In genomic region chr16:24036614-24037013, GRCh38 we compare ENCODE assay signal across 8 cellular contexts.
DNase-seq lines count a peak whose midpoint lies in the region; ATAC-seq and TF ChIP-seq lines count a peak whose summit lies in the region.

No MANE protein-coding gene starts in this region.

- peak overlapping the region in 10 of 11 experiments; percentile 0 to 86 (median 70); a peak in 9 of 22 replicates for H3K4me2 ChIP-seq in BLaER1 treated with 17β-estradiol and CSF1 and Interleukin-3, amounts not matched to agents 10 nM and 100 nM
- no peak overlapping the region for H3K4me2 ChIP-seq in trophoblast cell (ENCODE audit: low read length)

- peaks cover 23 to 44% (median 39%) of the 10 kb centered on the region in 10 experiments for H3K4me1 ChIP-seq in BLaER1 treated with 17β-estradiol and CSF1 and Interleukin-3, amounts not matched to agents 10 nM and 100 nM
- H3K4me1 ChIP-seq in foreskin keratinocyte (no peaks in the 10 kb centered on the region), trophoblast cell (ENCODE audit: control insufficient read depth in 1 of 2, insufficient read depth in 2 of 2, low read length in 2 of 2) (no peaks in the 10 kb centered on the region)

- H4K8ac ChIP-seq in trophoblast cell (ENCODE audit: low read depth, low read length): no peak overlapping the region

- H2AFZ ChIP-seq in trophoblast cell (ENCODE audit: insufficient read depth, low read length, poor library complexity): no peak overlapping the region

- H3K27me3 ChIP-seq in BLaER1 treated with 17β-estradiol and CSF1 and Interleukin-3, amounts not matched to agents 10 nM and 100 nM: no peaks in the 10 kb centered on the region
- H3K27me3 ChIP-seq in foreskin keratinocyte (no peaks in the 10 kb centered on the region), trophoblast cell (ENCODE audit: insufficient read depth, low read length) (no peaks in the 10 kb centered on the region)

- H3K4me3 Mint-ChIP-seq in activated T-cell treated with anti-CD3 and anti-CD28 coated beads, Interleukin-2, amount 50 U/mL, for 72 hours: no peak overlapping the region

- no peak overlapping the region for H2BK120ac ChIP-seq in trophoblast cell (ENCODE audit: insufficient read depth, low read length, poor library complexity)

- H3K18ac ChIP-seq in trophoblast cell (ENCODE audit: low read length): no peak overlapping the region

- no peak overlapping the region for H3K9ac ChIP-seq in BLaER1 treated with 17β-estradiol and CSF1 and Interleukin-3, amounts not matched to agents 10 nM and 100 nM
- H3K9ac ChIP-seq in trophoblast cell (ENCODE audit: low read length): no peak overlapping the region

- no peaks in the 10 kb centered on the region for H3K79me1 ChIP-seq in trophoblast cell (ENCODE audit: low read length)

- no CpG with 5 or more reads among the region's 8 CpGs for WGBS in trophoblast cell (ENCODE audit: extremely low coverage, insufficient coverage, insufficient read length)

- peak; percentile 38 to 46 for ATAC-seq in activated T-cell treated with anti-CD3 and anti-CD28 coated beads, Interleukin-2, amount 50 U/mL, for 72 hours (replicated peaks in 1 of 2)
- ATAC-seq in foreskin keratinocyte (peak; percentile 72), GM18861 (IDR thresholded peaks at IDR 0.05; ENCODE audit: unreplicated experiment) (no peak)

- no peaks in the 10 kb centered on the region for H3K27me3 Mint-ChIP-seq in activated T-cell treated with anti-CD3 and anti-CD28 coated beads, Interleukin-2, amount 50 U/mL, for 72 hours (ENCODE audit: low read depth)

- H3K36me3 ChIP-seq in BLaER1 treated with 17β-estradiol and CSF1 and Interleukin-3, amounts not matched to agents 10 nM and 100 nM: peaks cover 0 to 76% (median 9%) of the 10 kb centered on the region in 11 experiments; a peak in 13 of 22 replicates
- H3K36me3 ChIP-seq in trophoblast cell (ENCODE audit: control insufficient read depth in 1 of 2, insufficient read depth in 2 of 2, low read length in 2 of 2): no peaks in the 10 kb centered on the region

- H2BK12ac ChIP-seq in trophoblast cell (ENCODE audit: low read length): no peak overlapping the region

- H3K23ac ChIP-seq in trophoblast cell (ENCODE audit: low read length): no peak overlapping the region

- H4K20me1 ChIP-seq in BLaER1 treated with 17β-estradiol and CSF1 and Interleukin-3, amounts not matched to agents 10 nM and 100 nM: peaks cover 0 to 75% (median 0%) of the 10 kb centered on the region in 11 experiments; a peak in 5 of 22 replicates

- no peak overlapping the region for H3K27ac ChIP-seq in BLaER1 treated with 17β-estradiol and CSF1 and Interleukin-3, amounts not matched to agents 10 nM and 100 nM
- no peak overlapping the region for H3K27ac ChIP-seq in foreskin keratinocyte
- H3K27ac ChIP-seq in trophoblast cell (ENCODE audit: low read depth, low read length): no peak overlapping the region

- DNase-seq in GM19238 (ENCODE audit: insufficient read length, low spot score) (peak; percentile 32), NCI-H82 treated with DMSO at 0.1 percent for 48 hours (lab: John Stamatoyannopoulos, UW; ENCODE audit: unreplicated experiment) (peak; percentile 27), foreskin keratinocyte (peak; percentile 3 to 26), trophoblast cell (peak; percentile 66 to 88), T1000 (lab: John Stamatoyannopoulos, UW) (no peak)
- peak; percentile 22 to 30 for DNase-seq in activated T-cell treated with anti-CD3 and anti-CD28 coated beads, Interleukin-2, amount 50 U/mL, for 72 hours

- H3K4ac ChIP-seq in trophoblast cell (ENCODE audit: low read depth, low read length): no peak overlapping the region

- no peak overlapping the region for H2AK5ac ChIP-seq in trophoblast cell (ENCODE audit: low read length)

- peaks cover 30% of the 10 kb centered on the region for H3K4me1 Mint-ChIP-seq in activated T-cell treated with anti-CD3 and anti-CD28 coated beads, Interleukin-2, amount 50 U/mL, for 72 hours (ENCODE audit: low read depth)

- H3K4me3 ChIP-seq in BLaER1 treated with 17β-estradiol and CSF1 and Interleukin-3, amounts not matched to agents 10 nM and 100 nM: no peak overlapping the region
- H3K4me3 ChIP-seq in trophoblast cell (ENCODE audit: low read depth, low read length): no peak overlapping the region

- H3K36me3 Mint-ChIP-seq in activated T-cell treated with anti-CD3 and anti-CD28 coated beads, Interleukin-2, amount 50 U/mL, for 72 hours (ENCODE audit: insufficient read depth in 2 of 2): peaks cover 7 to 14% of the 10 kb centered on the region in 2 donors

- H3K79me2 ChIP-seq in trophoblast cell (ENCODE audit: control insufficient read depth, insufficient read depth, low read length, poor library complexity): no peaks in the 10 kb centered on the region

- no peak overlapping the region for H3K14ac ChIP-seq in trophoblast cell (ENCODE audit: low read length)

- H3K9me3 Mint-ChIP-seq in activated T-cell treated with anti-CD3 and anti-CD28 coated beads, Interleukin-2, amount 50 U/mL, for 72 hours: no peaks in the 10 kb centered on the region

- TF ChIP-seq CTCF in foreskin keratinocyte (conservative IDR thresholded peaks at IDR 0.05): peak; percentile 76

- no peak overlapping the region for H2BK5ac ChIP-seq in trophoblast cell (ENCODE audit: low read depth, low read length, poor library complexity)

- no peak overlapping the region for H4K91ac ChIP-seq in trophoblast cell (ENCODE audit: low read depth, low read length)

- H3K27ac Mint-ChIP-seq in activated T-cell treated with anti-CD3 and anti-CD28 coated beads, Interleukin-2, amount 50 U/mL, for 72 hours: no peak overlapping the region

- H4K12ac ChIP-seq in trophoblast cell (ENCODE audit: low read depth, low read length): no peak overlapping the region

- H3K9me3 ChIP-seq in BLaER1 treated with 17β-estradiol and CSF1 and Interleukin-3, amounts not matched to agents 10 nM and 100 nM (replicated peaks in 1 of 11): peaks cover 0 to 13% (median 0%) of the 10 kb centered on the region in 11 experiments; a peak in 5 of 22 replicates
- peaks cover 5% of the 10 kb centered on the region for H3K9me3 ChIP-seq in trophoblast cell (ENCODE audit: insufficient read depth, low read depth, low read length)
